Comparison of ENCODE assay signal across 20 cellular contexts in the genomic region with DNA sequence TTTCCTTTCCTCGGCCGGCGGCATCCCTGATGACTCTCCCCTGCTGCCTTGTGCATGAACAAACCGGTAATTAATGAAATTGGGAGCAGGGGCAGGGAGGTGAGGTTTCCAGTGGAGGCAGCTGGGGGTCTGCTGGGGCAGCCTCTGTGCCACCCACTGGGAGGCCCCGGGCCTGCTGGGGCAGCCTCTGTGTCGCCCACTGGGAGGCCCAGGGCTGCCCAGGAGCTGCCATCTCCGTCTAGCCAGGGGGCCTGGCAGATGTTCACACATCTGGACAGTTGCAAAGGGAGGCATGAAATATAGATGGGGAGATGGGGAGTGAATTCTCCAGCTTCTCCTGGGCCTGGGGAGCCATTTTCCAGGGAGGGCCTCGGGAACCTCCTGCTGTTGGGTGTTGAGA.
"Had no signal": no experiment of that assay in that cellular context is flagged by ENCODE, and none has a peak within 500 bp of the region (broad histone marks: within the 10 kb centered on the region; RNA-seq: fewer than 3 reads in every experiment).

No MANE protein-coding gene starts in this region.

- H3K27ac ChIP-seq: ascending aorta, brain microvascular endothelial cell, foreskin keratinocyte, lower lobe of right lung, right lobe of liver, skin epidermis, stomach, suprapubic skin, transverse colon had no signal

- DNase-seq: activated T-cell treated with anti-CD3 and anti-CD28 coated beads, Interleukin-2, amount 50 U/mL, for 1 hour; brain microvascular endothelial cell; caudate nucleus; dermis blood vessel endothelial cell; effector memory CD4-positive, alpha-beta T cell; foreskin keratinocyte; kidney; lower lobe of right lung; naive thymus-derived CD4-positive, alpha-beta T cell; right lobe of liver; stimulated activated CD4-positive, alpha-beta T cell treated with anti-CD3 and anti-CD28 coated beads, Interleukin-1b, Interleukin-23, amount 100 ng/mL, for 48 hours; stomach; transverse colon had no signal

- H3K36me3 Mint-ChIP-seq: activated naive CD4-positive, alpha-beta T cell treated with anti-CD3 and anti-CD28 coated beads, Interleukin-2, amount 50 U/mL, for 72 hours; stimulated activated memory B cell treated with anti-CD40 and anti-IgM and Interleukin-4, amounts not matched to agents 10 μg/mL and 1 μg/mL and 100 μg/mL, for 72 hours had no signal

- H3K4me1 Mint-ChIP-seq: neural crest cell had no signal

- H3K4me1 ChIP-seq: ascending aorta, right lobe of liver, suprapubic skin had no signal

- H3K27me3 Mint-ChIP-seq: stimulated activated memory B cell treated with anti-CD40 and anti-IgM and Interleukin-4, amounts not matched to agents 10 μg/mL and 1 μg/mL and 100 μg/mL, for 72 hours had no signal

- H3K27me3 ChIP-seq: ascending aorta, brain microvascular endothelial cell, right lobe of liver, transverse colon had no signal

- ATAC-seq: activated naive CD4-positive, alpha-beta T cell treated with anti-CD3 and anti-CD28 coated beads, Interleukin-2, amount 50 U/mL, for 72 hours; activated T-helper 17 cell treated with anti-CD3 and anti-CD28 coated beads, Interleukin-2, amount 50 U/mL, for 72 hours; foreskin keratinocyte; lower lobe of right lung; naive thymus-derived CD4-positive, alpha-beta T cell; right lobe of liver; stimulated activated memory B cell treated with anti-CD40 and anti-IgM and Interleukin-4, amounts not matched to agents 10 μg/mL and 1 μg/mL and 100 μg/mL, for 72 hours had no signal

- H3K9me3 Mint-ChIP-seq: activated naive CD4-positive, alpha-beta T cell treated with anti-CD3 and anti-CD28 coated beads, Interleukin-2, amount 50 U/mL, for 72 hours; activated T-helper 17 cell treated with anti-CD3 and anti-CD28 coated beads, Interleukin-2, amount 50 U/mL, for 72 hours; naive thymus-derived CD4-positive, alpha-beta T cell; neural crest cell; stimulated activated memory B cell treated with anti-CD40 and anti-IgM and Interleukin-4, amounts not matched to agents 10 μg/mL and 1 μg/mL and 100 μg/mL, for 72 hours had no signal

- H3K4me3 Mint-ChIP-seq: activated T-helper 17 cell treated with anti-CD3 and anti-CD28 coated beads, Interleukin-2, amount 50 U/mL, for 72 hours; neural crest cell; stimulated activated memory B cell treated with anti-CD40 and anti-IgM and Interleukin-4, amounts not matched to agents 10 μg/mL and 1 μg/mL and 100 μg/mL, for 72 hours had no signal

- H3K9me3 ChIP-seq: ascending aorta, lower lobe of right lung, right lobe of liver, stomach, suprapubic skin, transverse colon had no signal

- H3K4me3 ChIP-seq: ascending aorta, lower lobe of right lung, right lobe of liver, skin epidermis, stomach, suprapubic skin, transverse colon had no signal

- H3K36me3 ChIP-seq: ascending aorta, brain microvascular endothelial cell, lower lobe of right lung, right lobe of liver, stomach, suprapubic skin, transverse colon had no signal
